8 cellular contexts compared by ENCODE assay signal in the genomic region with DNA sequence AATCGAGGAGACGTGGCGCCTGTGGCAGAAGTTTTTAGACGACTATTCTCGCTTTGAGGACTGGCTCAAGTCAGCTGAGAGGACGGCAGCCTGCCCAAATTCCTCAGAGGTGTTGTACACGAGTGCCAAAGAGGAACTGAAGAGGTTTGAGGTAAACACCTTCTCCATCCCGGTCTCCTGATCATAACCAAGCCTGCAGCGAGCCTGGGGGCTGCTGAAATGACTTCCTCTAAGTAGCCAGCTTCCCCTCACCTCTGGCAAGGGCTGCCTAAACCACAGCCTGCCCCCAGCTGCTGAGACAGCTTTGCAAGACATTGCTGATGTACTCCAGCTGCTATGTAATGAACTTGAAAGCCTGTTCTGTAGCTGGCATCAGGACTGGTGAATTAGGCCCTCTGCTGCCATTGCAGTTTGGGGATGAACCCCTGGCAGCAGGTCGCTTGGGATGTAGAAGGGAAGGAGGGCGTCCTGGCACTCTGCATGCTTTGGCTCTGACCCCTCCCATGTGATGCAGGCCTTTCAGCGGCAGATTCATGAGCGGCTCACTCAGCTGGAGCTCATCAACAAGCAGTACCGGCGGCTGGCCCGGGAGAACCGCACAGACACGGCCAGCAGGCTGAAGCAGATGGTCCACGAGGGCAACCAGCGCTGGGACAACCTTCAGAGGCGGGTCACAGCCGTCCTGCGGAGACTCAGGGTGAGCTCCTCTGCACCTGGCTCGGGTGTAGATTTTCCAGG.
DNase-seq lines count a peak whose midpoint lies in the region; ATAC-seq and TF ChIP-seq lines count a peak whose summit lies in the region.

No MANE protein-coding gene starts in this region.

- H3K27ac ChIP-seq in psoas muscle (peak overlapping the region; percentile 79), body of pancreas (no peak overlapping the region)

- no peaks in the 10 kb centered on the region for H3K4me1 Mint-ChIP-seq in activated CD4-positive, alpha-beta T cell treated with anti-CD3 and anti-CD28 coated beads for 36 hours
- peaks cover 3% of the 10 kb centered on the region for H3K4me1 Mint-ChIP-seq in activated CD4-positive, alpha-beta memory T cell treated with anti-CD3 and anti-CD28 coated beads, Interleukin-2, amount 10 ng/mL, durations not matched to agents 7 days and 5 days

- peak; percentile 8 for DNase-seq in fibroblast of gingiva (ENCODE audit: low read depth)
- peak in 1 of 2 donors; percentile 54 for DNase-seq in psoas muscle
- no peak for DNase-seq in activated CD4-positive, alpha-beta T cell treated with anti-CD3 and anti-CD28 coated beads for 36 hours
- DNase-seq in activated CD4-positive, alpha-beta memory T cell treated with anti-CD3 and anti-CD28 coated beads, Interleukin-2, amount 10 ng/mL, durations not matched to agents 7 days and 5 days = no peak
- DNase-seq in body of pancreas = no peak

- H3K36me3 Mint-ChIP-seq in activated CD4-positive, alpha-beta T cell treated with anti-CD3 and anti-CD28 coated beads for 36 hours (ENCODE audit: low read depth) = peaks cover 8% of the 10 kb centered on the region
- peaks cover 35% of the 10 kb centered on the region for H3K36me3 Mint-ChIP-seq in activated CD4-positive, alpha-beta memory T cell treated with anti-CD3 and anti-CD28 coated beads, Interleukin-2, amount 10 ng/mL, durations not matched to agents 7 days and 5 days (ENCODE audit: low read depth)

- no peaks in the 10 kb centered on the region for H3K27me3 ChIP-seq in psoas muscle (ENCODE audit: insufficient read depth in 3 of 3, low read length in 2 of 3)
- H3K27me3 ChIP-seq in body of pancreas = no peaks in the 10 kb centered on the region

- intact Hi-C loops in psoas muscle (cut with DNase I) = loop anchor here in 1 of 2 donors (10.0 kb wide), 1 partner anchor 85 kb away; the partner anchor contains the start of gene ESR2
- intact Hi-C loops in activated CD4-positive, alpha-beta T cell treated with anti-CD3 and anti-CD28 coated beads for 36 hours (cut with DNase I, micrococcal nuclease) = no loop called here
- intact Hi-C loops in body of pancreas (cut with DNase I) = no loop called here

- H3K27ac Mint-ChIP-seq in activated CD4-positive, alpha-beta T cell treated with anti-CD3 and anti-CD28 coated beads for 36 hours = no peak overlapping the region
- H3K27ac Mint-ChIP-seq in activated CD4-positive, alpha-beta memory T cell treated with anti-CD3 and anti-CD28 coated beads, Interleukin-2, amount 10 ng/mL, durations not matched to agents 7 days and 5 days = no peak overlapping the region

- no peaks in the 10 kb centered on the region for H3K9me3 Mint-ChIP-seq in activated CD4-positive, alpha-beta T cell treated with anti-CD3 and anti-CD28 coated beads for 36 hours (ENCODE audit: low read depth)
- no peaks in the 10 kb centered on the region for H3K9me3 Mint-ChIP-seq in activated CD4-positive, alpha-beta memory T cell treated with anti-CD3 and anti-CD28 coated beads, Interleukin-2, amount 10 ng/mL, durations not matched to agents 7 days and 5 days

- H3K36me3 ChIP-seq in psoas muscle (ENCODE audit: insufficient read depth in 1 of 2, low read depth in 1 of 2) = peaks cover 0 to 76% of the 10 kb centered on the region in 2 donors
- H3K36me3 ChIP-seq in body of pancreas (replicated peaks in 1 of 2; ENCODE audit: insufficient read depth in 1 of 2, low read depth in 2 of 2) = peaks cover 10 to 15% of the 10 kb centered on the region in 2 donors

- CTCF ChIA-PET in activated CD4-positive, alpha-beta T cell treated with anti-CD3 and anti-CD28 coated beads for 36 hours (lab: Charles Lee) = interaction anchor here (0.6 kb wide), 2 partner anchors 69 to 575 kb away, joined by 5 read pairs; no protein-coding TSS in a partner anchor
- CTCF ChIA-PET in activated CD4-positive, alpha-beta memory T cell treated with anti-CD3 and anti-CD28 coated beads, Interleukin-2, amount 10 ng/mL, durations not matched to agents 7 days and 5 days (lab: Charles Lee) = interaction anchor here (0.6 to 1.0 kb wide), 2 partner anchors 9 to 428 kb away, joined by 3 read pairs; no protein-coding TSS in a partner anchor

- H3K9me3 ChIP-seq in psoas muscle (no peaks in the 10 kb centered on the region), body of pancreas (no peaks in the 10 kb centered on the region)

- H3K4me3 ChIP-seq in psoas muscle (no peak overlapping the region), body of pancreas (no peak overlapping the region)

- TF ChIP-seq CTCF in psoas muscle (IDR thresholded peaks at IDR 0.05) (no peak), body of pancreas (IDR thresholded peaks at IDR 0.05) (no peak)

- ATAC-seq in GM18867 (IDR thresholded peaks at IDR 0.05; ENCODE audit: unreplicated experiment) (peak; percentile 53), HG03066 (IDR thresholded peaks at IDR 0.05; ENCODE audit: low read depth, unreplicated experiment) (peak; percentile 80), psoas muscle (peak; percentile 56 to 69 (median 60)), GM21390 (IDR thresholded peaks at IDR 0.05; ENCODE audit: unreplicated experiment) (no peak), body of pancreas (no peak)
- no peak for ATAC-seq in activated CD4-positive, alpha-beta T cell treated with anti-CD3 and anti-CD28 coated beads for 36 hours

- POLR2A ChIA-PET in activated CD4-positive, alpha-beta T cell treated with anti-CD3 and anti-CD28 coated beads for 36 hours (lab: Charles Lee) = no interaction called here
- POLR2A ChIA-PET in activated CD4-positive, alpha-beta memory T cell treated with anti-CD3 and anti-CD28 coated beads, Interleukin-2, amount 10 ng/mL, durations not matched to agents 7 days and 5 days (lab: Charles Lee) = no interaction called here

- no peak overlapping the region for H3K4me3 Mint-ChIP-seq in activated CD4-positive, alpha-beta T cell treated with anti-CD3 and anti-CD28 coated beads for 36 hours
- H3K4me3 Mint-ChIP-seq in activated CD4-positive, alpha-beta memory T cell treated with anti-CD3 and anti-CD28 coated beads, Interleukin-2, amount 10 ng/mL, durations not matched to agents 7 days and 5 days = no peak overlapping the region

- no peak for TF ChIP-seq POLR2A in body of pancreas (IDR thresholded peaks at IDR 0.05)

- peaks cover 28% of the 10 kb centered on the region for H3K4me1 ChIP-seq in psoas muscle
- H3K4me1 ChIP-seq in body of pancreas = peaks cover 26% of the 10 kb centered on the region

- 30 to 37% (median 31%) methylated on average over 24 of the region's 24 CpGs for whole genome bisulfite sequencing in psoas muscle, 3 donors
- 55 to 89% methylated on average over 13 to 24 of the region's 24 CpGs for WGBS in body of pancreas, 2 donors

- no peaks in the 10 kb centered on the region for H3K27me3 Mint-ChIP-seq in activated CD4-positive, alpha-beta T cell treated with anti-CD3 and anti-CD28 coated beads for 36 hours
- H3K27me3 Mint-ChIP-seq in activated CD4-positive, alpha-beta memory T cell treated with anti-CD3 and anti-CD28 coated beads, Interleukin-2, amount 10 ng/mL, durations not matched to agents 7 days and 5 days = no peaks in the 10 kb centered on the region

Comparison
In these comparisons a context has a peak if more than half of its experiments do, and no peak if none do; other contexts are left out.
1. ATAC-seq: peak in GM18867 (single experiment), HG03066 (single experiment) and psoas muscle (4 of 4); none in activated CD4-positive, alpha-beta T cell treated with anti-CD3 and anti-CD28 coated beads for 36 hours (single experiment), GM21390 (single experiment) and body of pancreas (single experiment).